Comparison of ENCODE assay signal across 19 cellular contexts in genomic region chrX:111728096-111728495, GRCh38.
"Had no signal": no experiment of that assay in that cellular context is flagged by ENCODE, and none has a peak within 500 bp of the region (broad histone marks: within the 10 kb centered on the region; RNA-seq: fewer than 3 reads in every experiment).

No MANE protein-coding gene starts in this region.

- H3K4me3 ChIP-seq: ascending aorta, lower lobe of right lung, smooth muscle cell, tibial nerve had no signal

- H3K9me3 ChIP-seq: ascending aorta, lower lobe of right lung, neutrophil, tibial nerve had no signal

- H3K4me1 ChIP-seq: ascending aorta, lower lobe of right lung, tibial nerve had no signal

- H3K27me3 ChIP-seq: ascending aorta, neutrophil had no signal

- DNase-seq: activated CD4-positive, alpha-beta T cell treated with anti-CD3 and anti-CD28 coated beads for 1 hour; activated CD4-positive, alpha-beta T cell treated with anti-CD3 and anti-CD28 coated beads, Interleukin-2, amount 50 U/mL, for 48 hours; activated CD8-positive, alpha-beta memory T cell treated with anti-CD3 and anti-CD28 coated beads, Interleukin-2, amount 10 ng/mL, durations not matched to agents 7 days and 5 days; activated gamma-delta T cell treated with Interleukin-2 at 50 U/mL for 16 hours; activated naive CD8-positive, alpha-beta T cell treated with anti-CD3 and anti-CD28 coated beads for 36 hours; activated T-cell treated with anti-CD3 and anti-CD28 coated beads, Interleukin-2, amount 50 U/mL, for 72 hours; effector memory CD8-positive, alpha-beta T cell; glutamatergic neuron; left cardiac atrium; lower lobe of right lung; midbrain; naive B cell; right cardiac atrium had no signal

- ATAC-seq: activated CD8-positive, alpha-beta memory T cell treated with anti-CD3 and anti-CD28 coated beads, Interleukin-2, amount 10 ng/mL, durations not matched to agents 7 days and 5 days; activated T-cell treated with anti-CD3 and anti-CD28 coated beads, Interleukin-2, amount 50 U/mL, for 72 hours; effector memory CD8-positive, alpha-beta T cell; left cardiac atrium; lower lobe of right lung; right cardiac atrium; stimulated activated memory B cell treated with anti-CD40 and anti-IgM and Interleukin-4, amounts not matched to agents 10 μg/mL and 1 μg/mL and 100 μg/mL, for 72 hours had no signal

- H3K27ac ChIP-seq: ascending aorta, epithelial cell of prostate, lower lobe of right lung, neutrophil, tibial nerve had no signal

- H3K4me2 ChIP-seq: smooth muscle cell had no signal
